ENCODE assay signal across 19 cellular contexts in the genomic region with DNA sequence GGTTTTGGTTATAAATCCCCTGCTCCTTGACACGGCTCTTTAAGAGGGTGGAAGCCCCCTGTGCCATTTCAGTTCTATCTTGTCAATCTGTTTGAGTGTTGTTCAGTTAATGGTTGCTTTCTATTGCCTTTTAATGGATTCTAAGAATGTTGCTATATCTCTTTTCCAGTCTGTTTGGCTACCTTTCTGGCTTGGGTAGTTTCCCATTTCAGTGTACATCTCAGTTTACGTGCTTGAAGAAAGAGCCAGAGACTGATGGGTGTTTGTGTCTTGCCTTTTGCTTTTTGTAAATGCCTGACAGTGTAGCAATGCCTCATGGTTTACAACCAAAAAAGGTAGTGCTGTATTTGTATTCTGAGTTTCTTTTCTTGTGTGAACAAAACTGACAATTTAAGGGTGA. TPM values are rescaled to one million over a fixed set of nuclear protein-coding genes. Genes with fewer than 3 reads are reported as not detected.
A peak's percentile ranks its signal among the peaks of the same experiment; 100 is the strongest.
DNase-seq lines count a peak whose midpoint lies in the region; TF ChIP-seq lines count a peak whose summit lies in the region.
"Had no signal": no experiment of that assay in that cellular context is flagged by ENCODE, and none has a peak within 500 bp of the region (broad histone marks: within the 10 kb centered on the region; RNA-seq: fewer than 3 reads in every experiment).

No MANE protein-coding gene starts in this region.

- H3K4me3 ChIP-seq in rectal smooth muscle tissue (ENCODE audit: low read length) (no peak overlapping the region), foreskin fibroblast (ENCODE audit: low read depth in 1 of 2, low read length in 2 of 2) (no peak overlapping the region)
- H3K4me3 ChIP-seq: gastrocnemius medialis, SJSA1, vagina had no signal

- H3K9ac ChIP-seq in rectal smooth muscle tissue (ENCODE audit: low read length) = no peak overlapping the region

- H3K27me3 ChIP-seq in rectal smooth muscle tissue (ENCODE audit: control insufficient read depth, insufficient read depth, low read length) = no peaks in the 10 kb centered on the region
- H3K27me3 ChIP-seq: gastrocnemius medialis, SJSA1, vagina had no signal

- TF ChIP-seq CTCF in VCaP (conservative IDR thresholded peaks at IDR 0.05) (no peak), foreskin fibroblast (IDR thresholded peaks at IDR 0.05; ENCODE audit: low read depth, low read length) (no peak)

- H3K27ac ChIP-seq in VCaP (peak overlapping the region; percentile 76), rectal smooth muscle tissue (ENCODE audit: low read depth, low read length) (peak overlapping the region; percentile 33)

- peaks cover 7% of the 10 kb centered on the region for H3K4me1 ChIP-seq in rectal smooth muscle tissue (ENCODE audit: control insufficient read depth, insufficient read depth, low read length)

- H3K36me3 ChIP-seq in rectal smooth muscle tissue (ENCODE audit: control insufficient read depth, insufficient read depth, low read length) = no peaks in the 10 kb centered on the region
- H3K36me3 ChIP-seq: gastrocnemius medialis, vagina had no signal

- DNase-seq in HT-29 (ENCODE audit: low spot score) (peak; percentile 34), left kidney (ENCODE audit: low read depth, low spot score) (peak; percentile 51), foreskin fibroblast (no peak), AML-193 (lab: John Stamatoyannopoulos, UW) (no peak)
- no peak for DNase-seq in stimulated activated CD4-positive, alpha-beta T cell treated with anti-CD3 and anti-CD28 coated beads, Interleukin-12 subunit alpha, Interleukin-12 subunit beta, amount 100 ng/mL, for 4 hours
- DNase-seq: activated CD4-positive, alpha-beta T cell treated with anti-CD3 and anti-CD28 coated beads for 4 hours; activated naive CD4-positive, alpha-beta T cell treated with anti-CD3 and anti-CD28 coated beads, Interleukin-2, amount 10 ng/mL, durations not matched to agents 7 days and 5 days; aorta; CD4-positive, alpha-beta memory T cell; effector CD8-positive, alpha-beta T cell; gastrocnemius medialis; natural killer cell; NCI-H1105 treated with DMSO at 0.1 percent for 48 hours; NCI-H524 treated with DMSO at 0.1 percent for 48 hours; posterior cingulate gyrus had no signal

RNA-seq across cellular contexts. Expression of gene SPATS2L, which starts 45.3 kb away (rescaled TPM):
- total RNA-seq in HT-29 (2014; rRNA removed; shearing (Covaris generic)) = 60.5 and 64.0 TPM in 2 replicates

Comparison
In these comparisons a context has a peak if more than half of its experiments do, and no peak if none do; other contexts are left out.
1. DNase-seq: peak in HT-29 (single experiment) and left kidney (single experiment); none in stimulated activated CD4-positive, alpha-beta T cell treated with anti-CD3 and anti-CD28 coated beads, Interleukin-12 subunit alpha, Interleukin-12 subunit beta, amount 100 ng/mL, for 4 hours (single experiment), foreskin fibroblast (0 of 2) and AML-193 (0 of 2).